20 cellular contexts compared by ENCODE assay signal in genomic region chr14:38544766-38545165, GRCh38.
"Had no signal": no experiment of that assay in that cellular context is flagged by ENCODE, and none has a peak within 500 bp of the region (broad histone marks: within the 10 kb centered on the region; RNA-seq: fewer than 3 reads in every experiment).

No MANE protein-coding gene starts in this region.

- H3K27me3 Mint-ChIP-seq: effector memory CD8-positive, alpha-beta T cell; progenitor cell of endocrine pancreas; stimulated activated memory B cell treated with anti-CD40 and anti-IgM and Interleukin-4, amounts not matched to agents 10 μg/mL and 1 μg/mL and 100 μg/mL, for 72 hours had no signal

- H3K27ac ChIP-seq: coronary artery, parathyroid adenoma, right atrium auricular region, thoracic aorta, tibial nerve, upper lobe of right lung, uterus had no signal

- ATAC-seq: effector memory CD8-positive, alpha-beta T cell; left lobe of liver; naive thymus-derived CD8-positive, alpha-beta T cell; sciatic nerve; stimulated activated memory B cell treated with anti-CD40 and anti-IgM and Interleukin-4, amounts not matched to agents 10 μg/mL and 1 μg/mL and 100 μg/mL, for 72 hours; upper lobe of right lung had no signal

- H3K36me3 ChIP-seq: right atrium auricular region, thoracic aorta, tibial nerve, upper lobe of right lung, uterus had no signal

- H3K27me3 ChIP-seq: right atrium auricular region, tibial nerve, upper lobe of right lung, uterus had no signal

- H3K36me3 Mint-ChIP-seq: naive thymus-derived CD8-positive, alpha-beta T cell; stimulated activated memory B cell treated with anti-CD40 and anti-IgM and Interleukin-4, amounts not matched to agents 10 μg/mL and 1 μg/mL and 100 μg/mL, for 72 hours had no signal

- H3K79me2 ChIP-seq: parathyroid adenoma had no signal

- H3K27ac Mint-ChIP-seq: effector memory CD8-positive, alpha-beta T cell; naive thymus-derived CD8-positive, alpha-beta T cell; nephron progenitor cell; progenitor cell of endocrine pancreas; stimulated activated memory B cell treated with anti-CD40 and anti-IgM and Interleukin-4, amounts not matched to agents 10 μg/mL and 1 μg/mL and 100 μg/mL, for 72 hours; stimulated activated naive CD8-positive, alpha-beta T cell treated with anti-CD3 and anti-CD28 coated beads, Interleukin-15, Interleukin-2, amounts not matched to agents 100 ng/mL and 50 ng/mL, for 24 hours had no signal

- H3K4me1 ChIP-seq: parathyroid adenoma, right atrium auricular region, tibial nerve, upper lobe of right lung, uterus had no signal

- DNase-seq: dermis blood vessel endothelial cell; effector memory CD8-positive, alpha-beta T cell; hypothalamus; kidney; naive thymus-derived CD8-positive, alpha-beta T cell; nephron progenitor cell; stimulated activated CD4-positive, alpha-beta T cell treated with anti-CD3 and anti-CD28 coated beads, Interleukin-2, amount 100 ng/mL, for 24 hours; stimulated activated CD4-positive, alpha-beta T cell treated with anti-CD3 and anti-CD28 coated beads, Interleukin-4, amount 100 ng/mL, for 4 hours; upper lobe of right lung; uterus had no signal

- H3K4me1 Mint-ChIP-seq: stimulated activated memory B cell treated with anti-CD40 and anti-IgM and Interleukin-4, amounts not matched to agents 10 μg/mL and 1 μg/mL and 100 μg/mL, for 72 hours had no signal

- H3K4me3 Mint-ChIP-seq: effector memory CD8-positive, alpha-beta T cell; naive thymus-derived CD8-positive, alpha-beta T cell; nephron progenitor cell; stimulated activated memory B cell treated with anti-CD40 and anti-IgM and Interleukin-4, amounts not matched to agents 10 μg/mL and 1 μg/mL and 100 μg/mL, for 72 hours; stimulated activated naive CD8-positive, alpha-beta T cell treated with anti-CD3 and anti-CD28 coated beads, Interleukin-15, Interleukin-2, amounts not matched to agents 100 ng/mL and 50 ng/mL, for 24 hours had no signal

- H3K9ac ChIP-seq: parathyroid adenoma had no signal

- H3K4me3 ChIP-seq: coronary artery, right atrium auricular region, thoracic aorta, tibial nerve, upper lobe of right lung, uterus had no signal
